ENCODE assay signal across 22 cellular contexts in genomic region chr11:119489087-119489486, GRCh38.
DNase-seq lines count a peak whose midpoint lies in the region; ATAC-seq, FAIRE-seq and TF ChIP-seq lines count a peak whose summit lies in the region.
"Had no signal": no experiment of that assay in that cellular context is flagged by ENCODE, and none has a peak within 500 bp of the region (broad histone marks: within the 10 kb centered on the region; RNA-seq: fewer than 3 reads in every experiment).

No MANE protein-coding gene starts in this region.

- no peak for TF ChIP-seq RAD21 in H1 (IDR thresholded peaks at IDR 0.05 in 1 of 2, conservative IDR thresholded peaks at IDR 0.05 in 1 of 2; ENCODE audit: low read depth in 2 of 2, low read length in 2 of 2)

- FAIRE-seq in H1 (lab: Jason Lieb, UNC) = no peak
- FAIRE-seq: A549 had no signal

- H3K4ac ChIP-seq in H1 (replicated peaks; ENCODE audit: insufficient read length, low read depth, low read length) = no peak overlapping the region

- intact Hi-C loops in cardiac septum (cut with DNase I) (no loop called here), Right ventricle myocardium inferior (cut with DNase I) (loop anchor here (10.0 kb wide), 2 partner anchors 246 to 526 kb away; no protein-coding TSS in a partner anchor)

- no peaks in the 10 kb centered on the region for H3K79me2 ChIP-seq in H1 (ENCODE audit: control insufficient read depth in 1 of 2, insufficient read depth in 2 of 2, low read length in 2 of 2)

- no peak overlapping the region for H3K9ac ChIP-seq in H1 (replicated peaks in 1 of 4; ENCODE audit: extremely low read depth in 1 of 4, low read depth in 3 of 4, low read length in 3 of 4)
- H3K9ac ChIP-seq: SK-N-SH had no signal

- H3K4me2 ChIP-seq in H1 (ENCODE audit: insufficient read depth in 1 of 2, low read depth in 2 of 2, low read length in 2 of 2) = no peak overlapping the region
- H3K4me2 ChIP-seq: A549, SK-N-SH had no signal

- no peak for TF ChIP-seq EP300 in H1 (IDR thresholded peaks at IDR 0.05; ENCODE audit: borderline replicate concordance in 1 of 2, low read depth in 2 of 2, low read length in 2 of 2)

- H2BK5ac ChIP-seq in H1 (ENCODE audit: low read depth, low read length) = no peak overlapping the region

- H3K36me3 Mint-ChIP-seq in osteocyte (ENCODE audit: unreplicated experiment) = no peaks in the 10 kb centered on the region

- no peak overlapping the region for H2BK120ac ChIP-seq in H1 (replicated peaks; ENCODE audit: low read depth, low read length)

- H3K4me3 ChIP-seq in H1 (ENCODE audit: extremely low read depth in 1 of 4, insufficient read depth in 2 of 4, low read depth in 3 of 4, low read length in 4 of 4) = no peak overlapping the region
- H3K4me3 ChIP-seq: A549 had no signal

- DNase-seq in cardiac septum (ENCODE audit: low spot score) (peak; percentile 44), Right ventricle myocardium inferior (ENCODE audit: missing footprints) (no peak), H1 (ENCODE audit: low read depth in 1 of 2, low spot score in 2 of 2) (peak in 1 of 2 experiments; percentile 10), osteocyte (ENCODE audit: extremely low spot score, unreplicated experiment) (peak; percentile 66), NCI-H1436 treated with DMSO at 0.1 percent for 48 hours (lab: John Stamatoyannopoulos, UW) (no peak), retina (no peak)
- DNase-seq: CD4-positive, alpha-beta T cell; COR-L47; DMS79; H7; Karpas-422; NCI-H1417; NCI-H187 treated with DMSO at 0.1 percent for 48 hours; NCI-H2107; NCI-H446 treated with DMSO at 0.1 percent for 48 hours; NCI-H526 treated with DMSO at 0.1 percent for 48 hours; OCI-M1; SIG-M5; SK-N-SH had no signal

- no peaks in the 10 kb centered on the region for H3K36me3 ChIP-seq in H1 (ENCODE audit: control insufficient read depth in 2 of 4, insufficient read depth in 4 of 4, low read length in 3 of 4)

- H3K56ac ChIP-seq in H1 (replicated peaks; ENCODE audit: insufficient read length, low read depth, low read length) = no peak overlapping the region

- no peak overlapping the region for H3K23ac ChIP-seq in H1 (ENCODE audit: insufficient read length)

- peaks cover 0 to 4% of the 10 kb centered on the region in 2 experiments for H4K20me1 ChIP-seq in H1 (replicated peaks in 1 of 2; ENCODE audit: control insufficient read depth in 1 of 2, insufficient read depth in 2 of 2, low read length in 2 of 2)

- 88% methylated on average over 3 of the region's 3 CpGs; no CpG with 5 or more reads in 1 of the 2 experiments for WGBS in H1 (ENCODE audit: extremely low coverage in 1 of 2, insufficient coverage in 1 of 2, insufficient read length in 1 of 2, insufficient replicate concordance in 2 of 2, low coverage in 1 of 2, low lambda C conversion rate in 2 of 2, missing lambda C conversion rate in 1 of 2), 2 experiments

- H4K8ac ChIP-seq in H1 (ENCODE audit: extremely low read depth, insufficient read depth, low read length) = no peak overlapping the region; the same call in 1 of the 2 replicates

- no peak for ATAC-seq in Right ventricle myocardium inferior
- no peak for ATAC-seq in HG03039 (IDR thresholded peaks at IDR 0.05; ENCODE audit: unreplicated experiment)
- ATAC-seq: A549 had no signal

- no peak for TF ChIP-seq POLR2A in H1 (IDR thresholded peaks at IDR 0.05; ENCODE audit: control extremely low read depth in 1 of 2, low read depth in 2 of 2, low read length in 2 of 2)

- H3K79me1 ChIP-seq in H1 (ENCODE audit: low read depth, low read length) = no peaks in the 10 kb centered on the region

- peak overlapping the region; percentile 61; the same call in 1 of the 2 replicates for H2BK15ac ChIP-seq in H1 (ENCODE audit: low read length)

- no peak overlapping the region for H2AFZ ChIP-seq in H1 (ENCODE audit: low read length)

- 0 out of 7 replicates have a peak, but pooled peaks cover 0 to 3% (median 0%) of the 10 kb centered on the region in 4 experiments for H3K27me3 ChIP-seq in H1 (replicated peaks in 1 of 4; ENCODE audit: control insufficient read depth in 3 of 4, extremely low read depth in 1 of 4, insufficient read depth in 3 of 4, low read length in 3 of 4)

- no peaks in the 10 kb centered on the region for H3K9me3 ChIP-seq in H1 (ENCODE audit: insufficient read depth in 2 of 2, low read depth in 1 of 2, low read length in 1 of 2)
- H3K9me3 ChIP-seq: A549, SK-N-SH had no signal

- no peak overlapping the region for H3K27ac Mint-ChIP-seq in osteocyte (ENCODE audit: unreplicated experiment)
- H3K27ac Mint-ChIP-seq: B cell; CD4-positive, alpha-beta T cell had no signal

- H4K5ac ChIP-seq in H1 (ENCODE audit: insufficient read length, low read depth, low read length) = no peak overlapping the region

- no peaks in the 10 kb centered on the region for H3K9me3 Mint-ChIP-seq in osteocyte (ENCODE audit: unreplicated experiment)
- H3K9me3 Mint-ChIP-seq: CD4-positive, alpha-beta T cell had no signal

- H4K91ac ChIP-seq in H1 (replicated peaks; ENCODE audit: insufficient read length, low read length) = no peak overlapping the region

- H2BK12ac ChIP-seq in H1 (ENCODE audit: low read depth, low read length) = no peak overlapping the region

- H2AK5ac ChIP-seq in H1 (ENCODE audit: low read depth, low read length) = no peak overlapping the region

- H2BK20ac ChIP-seq in H1 (ENCODE audit: low read length) = no peak overlapping the region

- no peak for TF ChIP-seq CTCF in H1 (IDR thresholded peaks at IDR 0.05; ENCODE audit: control extremely low read depth in 1 of 3, insufficient read depth in 1 of 3, low read depth in 1 of 3, low read length in 3 of 3)
- TF ChIP-seq CTCF in osteocyte (IDR thresholded peaks at IDR 0.05) = no peak

- H3K27ac ChIP-seq in H1 (ENCODE audit: low read depth, low read length) = no peak overlapping the region
- H3K27ac ChIP-seq: A549 had no signal

- POLR2A ChIA-PET in H1 (lab: Charles Lee; ENCODE audit: partially characterized antibody) = no interaction called here

- no peaks in the 10 kb centered on the region for H3K4me1 ChIP-seq in H1 (replicated peaks in 1 of 4; ENCODE audit: control insufficient read depth in 3 of 4, insufficient read depth in 4 of 4, low read length in 3 of 4)
- H3K4me1 ChIP-seq: A549 had no signal

- peaks cover 39% of the 10 kb centered on the region for H3K27me3 Mint-ChIP-seq in osteocyte (ENCODE audit: unreplicated experiment)

- no peak overlapping the region for H3K14ac ChIP-seq in H1 (ENCODE audit: insufficient read length)

- H3K4me1 Mint-ChIP-seq in osteocyte (ENCODE audit: unreplicated experiment) = no peaks in the 10 kb centered on the region
- H3K4me1 Mint-ChIP-seq: B cell had no signal

- CTCF ChIA-PET in H1 (lab: Charles Lee; ENCODE audit: partially characterized antibody) = interaction anchor here (1.0 to 9.8 kb wide), 7 partner anchors 8 to 619 kb away, joined by 3 to 160 read pairs (median 4); no protein-coding TSS in a partner anchor

- no peak overlapping the region for H3K18ac ChIP-seq in H1 (ENCODE audit: extremely low read depth, low read length)

- H3K23me2 ChIP-seq in H1 (ENCODE audit: low read depth, low read length) = peaks cover 5% of the 10 kb centered on the region; the same call in 1 of the 2 replicates

- H3K4me3 Mint-ChIP-seq in osteocyte (ENCODE audit: unreplicated experiment) = no peak overlapping the region
- H3K4me3 Mint-ChIP-seq: B cell; CD4-positive, alpha-beta T cell had no signal

TF ChIP-seq in H1, 55 proteins besides CTCF, POLR2A, EP300 and RAD21 (continues in another document):
- TF ChIP-seq EGR1 (IDR thresholded peaks at IDR 0.05; ENCODE audit: borderline replicate concordance, low read depth, low read length) (no peak), RNF2 (IDR thresholded peaks at IDR 0.05; ENCODE audit: borderline replicate concordance, low read depth, low read length, missing control alignments, poor library complexity, severe bottlenecking) (no peak), RFX5 (IDR thresholded peaks at IDR 0.05; ENCODE audit: borderline replicate concordance, low read depth, low read length) (no peak), NANOG (IDR thresholded peaks at IDR 0.05; ENCODE audit: insufficient read depth, low read depth, low read length, poor library complexity, severe bottlenecking) (no peak), SUZ12 (IDR thresholded peaks at IDR 0.05; ENCODE audit: low read length) (no peak), SIX5 (IDR thresholded peaks at IDR 0.05; ENCODE audit: low read depth, low read length) (no peak), SAP30 (IDR thresholded peaks at IDR 0.05; ENCODE audit: insufficient read depth, insufficient replicate concordance, low read length) (no peak), HDAC2 (IDR thresholded peaks at IDR 0.05; ENCODE audit: borderline replicate concordance in 1 of 2, low read depth in 2 of 2, low read length in 2 of 2) (no peak), CEBPB (IDR thresholded peaks at IDR 0.05; ENCODE audit: low read depth, low read length) (no peak), CHD1 (IDR thresholded peaks at IDR 0.05; ENCODE audit: low read depth, low read length) (no peak), CBX8 (IDR thresholded peaks at IDR 0.05; ENCODE audit: borderline replicate concordance, low read depth, low read length) (no peak), SP2 (IDR thresholded peaks at IDR 0.05; ENCODE audit: low read length) (no peak), GABPA (IDR thresholded peaks at IDR 0.05; ENCODE audit: borderline replicate concordance, insufficient read depth, low read length) (no peak), BCL11A (IDR thresholded peaks at IDR 0.05; ENCODE audit: low read depth in 2 of 2, low read length in 2 of 2) (no peak), SIN3A (conservative IDR thresholded peaks at IDR 0.05 in 1 of 2, IDR thresholded peaks at IDR 0.05 in 1 of 2; ENCODE audit: low read depth in 1 of 2, low read length in 2 of 2) (no peak), ATF2 (IDR thresholded peaks at IDR 0.05; ENCODE audit: low read length) (no peak), RBBP5 (IDR thresholded peaks at IDR 0.05; ENCODE audit: borderline replicate concordance, low read depth, low read length) (no peak)

Comparison
In these comparisons a context has a peak if more than half of its experiments do, and no peak if none do; other contexts are left out.
1. DNase-seq: peak in cardiac septum (single experiment) and osteocyte (single experiment); none in Right ventricle myocardium inferior (single experiment), NCI-H1436 treated with DMSO at 0.1 percent for 48 hours (single experiment) and retina (single experiment).